Comparison of ENCODE assay signal across 17 cellular contexts in the genomic region with DNA sequence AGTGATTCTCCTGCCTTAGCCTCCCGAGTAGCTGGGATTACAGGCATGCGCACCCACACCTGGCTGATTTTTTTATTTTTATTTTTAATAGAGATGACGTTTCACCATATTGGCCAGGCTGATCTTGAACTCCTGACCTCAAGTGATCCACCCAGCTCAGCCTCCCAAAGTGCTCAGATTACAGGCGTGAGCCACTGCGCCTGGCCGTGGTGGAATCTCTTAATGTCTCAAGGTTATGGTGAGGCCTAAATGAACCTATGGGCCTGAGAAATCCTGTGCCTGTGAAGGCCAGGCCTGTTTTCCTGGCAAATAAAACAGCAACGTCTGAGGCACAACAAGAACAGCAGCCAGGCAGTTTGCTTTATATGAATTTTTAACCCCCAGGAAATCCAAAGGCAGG.
"Had no signal": no experiment of that assay in that cellular context is flagged by ENCODE, and none has a peak within 500 bp of the region (broad histone marks: within the 10 kb centered on the region; RNA-seq: fewer than 3 reads in every experiment).

No MANE protein-coding gene starts in this region.

- H3K4me3 ChIP-seq: colonic mucosa, gastrocnemius medialis, left lung, mucosa of descending colon, SK-N-MC had no signal

- H3K4me1 ChIP-seq: colonic mucosa, left lung had no signal

- H3K4me3 Mint-ChIP-seq: activated B cell treated with CpG ODN at 0.5 μM for 24 hours; activated CD4-positive, alpha-beta T cell treated with anti-CD3 and anti-CD28 coated beads, Interleukin-2, amount 10 ng/mL, durations not matched to agents 24 days and 14 days; activated CD8-positive, alpha-beta T cell treated with anti-CD3 and anti-CD28 coated beads for 36 hours; activated naive CD4-positive, alpha-beta T cell treated with anti-CD3 and anti-CD28 coated beads for 36 hours; activated T-cell treated with anti-CD3 and anti-CD28 coated beads, Interleukin-2, amount 50 U/mL, for 4 hours; central memory CD8-positive, alpha-beta T cell; naive thymus-derived CD4-positive, alpha-beta T cell; stimulated activated naive CD8-positive, alpha-beta T cell treated with anti-CD3 and anti-CD28 coated beads, Interleukin-15, amount 100 ng/mL, for 72 hours had no signal

- H3K4me1 Mint-ChIP-seq: activated B cell treated with CpG ODN at 0.5 μM for 24 hours; activated CD4-positive, alpha-beta T cell treated with anti-CD3 and anti-CD28 coated beads, Interleukin-2, amount 10 ng/mL, durations not matched to agents 24 days and 14 days; central memory CD8-positive, alpha-beta T cell; naive thymus-derived CD4-positive, alpha-beta T cell; stimulated activated naive CD8-positive, alpha-beta T cell treated with anti-CD3 and anti-CD28 coated beads, Interleukin-15, amount 100 ng/mL, for 72 hours had no signal

- ATAC-seq: activated CD8-positive, alpha-beta T cell treated with anti-CD3 and anti-CD28 coated beads for 36 hours; activated T-cell treated with anti-CD3 and anti-CD28 coated beads, Interleukin-2, amount 50 U/mL, for 4 hours; gastrocnemius medialis; left lung; mucosa of descending colon; naive thymus-derived CD4-positive, alpha-beta T cell; stimulated activated naive CD8-positive, alpha-beta T cell treated with anti-CD3 and anti-CD28 coated beads, Interleukin-15, amount 100 ng/mL, for 72 hours had no signal

- DNase-seq: activated B cell treated with CpG ODN at 0.5 μM for 24 hours; activated CD4-positive, alpha-beta T cell treated with anti-CD3 and anti-CD28 coated beads, Interleukin-2, amount 10 ng/mL, durations not matched to agents 24 days and 14 days; activated CD8-positive, alpha-beta memory T cell treated with anti-CD3 and anti-CD28 coated beads, Interleukin-2, amount 50 U/mL, for 4 hours; activated CD8-positive, alpha-beta T cell treated with anti-CD3 and anti-CD28 coated beads for 36 hours; activated naive CD4-positive, alpha-beta T cell treated with anti-CD3 and anti-CD28 coated beads for 36 hours; activated T-cell treated with anti-CD3 and anti-CD28 coated beads, Interleukin-2, amount 50 U/mL, for 4 hours; anterior cingulate cortex; brain microvascular endothelial cell; colonic mucosa; erythroblast; gastrocnemius medialis; mucosa of descending colon; naive thymus-derived CD4-positive, alpha-beta T cell; stimulated activated naive CD8-positive, alpha-beta T cell treated with anti-CD3 and anti-CD28 coated beads, Interleukin-15, amount 100 ng/mL, for 72 hours had no signal

- H3K9me3 ChIP-seq: colonic mucosa, gastrocnemius medialis, left lung, mucosa of descending colon had no signal

- H3K27me3 ChIP-seq: brain microvascular endothelial cell, colonic mucosa, gastrocnemius medialis, left lung had no signal

- H3K27ac ChIP-seq: brain microvascular endothelial cell, colonic mucosa, gastrocnemius medialis, SK-N-MC had no signal

- H3K27me3 Mint-ChIP-seq: activated B cell treated with CpG ODN at 0.5 μM for 24 hours; activated CD4-positive, alpha-beta T cell treated with anti-CD3 and anti-CD28 coated beads, Interleukin-2, amount 10 ng/mL, durations not matched to agents 24 days and 14 days; activated CD8-positive, alpha-beta T cell treated with anti-CD3 and anti-CD28 coated beads for 36 hours; central memory CD8-positive, alpha-beta T cell; stimulated activated naive CD8-positive, alpha-beta T cell treated with anti-CD3 and anti-CD28 coated beads, Interleukin-15, amount 100 ng/mL, for 72 hours had no signal

- H3K9me3 Mint-ChIP-seq: activated B cell treated with CpG ODN at 0.5 μM for 24 hours; activated CD4-positive, alpha-beta T cell treated with anti-CD3 and anti-CD28 coated beads, Interleukin-2, amount 10 ng/mL, durations not matched to agents 24 days and 14 days; activated CD8-positive, alpha-beta T cell treated with anti-CD3 and anti-CD28 coated beads for 36 hours; activated naive CD4-positive, alpha-beta T cell treated with anti-CD3 and anti-CD28 coated beads for 36 hours; activated T-cell treated with anti-CD3 and anti-CD28 coated beads, Interleukin-2, amount 50 U/mL, for 4 hours; central memory CD8-positive, alpha-beta T cell; naive thymus-derived CD4-positive, alpha-beta T cell; stimulated activated naive CD8-positive, alpha-beta T cell treated with anti-CD3 and anti-CD28 coated beads, Interleukin-15, amount 100 ng/mL, for 72 hours had no signal

- H3K36me3 Mint-ChIP-seq: naive thymus-derived CD4-positive, alpha-beta T cell had no signal

- H3K27ac Mint-ChIP-seq: activated B cell treated with CpG ODN at 0.5 μM for 24 hours; activated CD4-positive, alpha-beta T cell treated with anti-CD3 and anti-CD28 coated beads, Interleukin-2, amount 10 ng/mL, durations not matched to agents 24 days and 14 days; activated CD8-positive, alpha-beta T cell treated with anti-CD3 and anti-CD28 coated beads for 36 hours; activated naive CD4-positive, alpha-beta T cell treated with anti-CD3 and anti-CD28 coated beads for 36 hours; stimulated activated naive CD8-positive, alpha-beta T cell treated with anti-CD3 and anti-CD28 coated beads, Interleukin-15, amount 100 ng/mL, for 72 hours had no signal

- H3K36me3 ChIP-seq: brain microvascular endothelial cell, colonic mucosa, gastrocnemius medialis, left lung had no signal
